15 cellular contexts compared by ENCODE assay signal in the genomic region with DNA sequence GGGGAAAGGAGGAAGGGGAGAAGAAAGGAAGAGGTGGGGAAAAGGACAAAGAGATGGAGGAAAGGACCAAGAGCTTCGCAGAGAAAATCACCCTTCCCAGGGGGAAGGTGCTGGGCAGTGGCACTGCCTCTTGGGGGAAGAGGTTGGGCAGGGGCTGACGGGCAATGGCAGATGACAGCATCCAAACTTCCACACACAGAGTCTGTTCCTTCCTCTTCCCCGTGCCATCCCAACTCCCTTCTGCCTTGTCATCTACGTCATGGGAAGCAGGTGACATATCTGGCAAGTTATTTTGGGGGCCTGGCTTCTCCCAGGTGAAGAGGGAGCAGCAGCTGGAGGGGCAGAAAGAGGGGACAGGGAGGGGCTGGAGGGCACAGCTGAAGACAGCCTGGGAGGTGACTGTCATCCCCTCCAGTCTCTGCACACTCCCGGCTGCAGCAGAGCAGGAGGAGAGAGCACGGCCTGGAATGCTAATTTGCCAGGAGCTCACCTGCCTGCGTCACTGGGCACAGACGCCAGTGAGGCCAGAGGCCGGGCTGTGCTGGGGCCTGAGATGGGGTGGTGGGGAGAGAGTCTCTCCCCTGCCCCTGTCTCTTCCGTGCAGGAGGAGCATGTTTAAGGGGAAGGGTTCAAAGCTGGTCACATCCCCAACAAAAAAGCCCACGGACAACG. TPM values are rescaled to one million over a fixed set of nuclear protein-coding genes. Genes with fewer than 3 reads are reported as not detected.
A peak's percentile ranks its signal among the peaks of the same experiment; 100 is the strongest.
DNase-seq lines count a peak whose midpoint lies in the region; ATAC-seq and TF ChIP-seq lines count a peak whose summit lies in the region.
"Had no signal": no experiment of that assay in that cellular context is flagged by ENCODE, and none has a peak within 500 bp of the region (broad histone marks: within the 10 kb centered on the region; RNA-seq: fewer than 3 reads in every experiment).

No MANE protein-coding gene starts in this region.

- no peak overlapping the region for H3K4me2 ChIP-seq in neuronal stem cell (ENCODE audit: insufficient read depth, low read length, poor library complexity, severe bottlenecking)

- intact Hi-C loops in CD14-positive monocyte (cut with micrococcal nuclease) = no loop called here

- no peak overlapping the region for H4K91ac ChIP-seq in neuronal stem cell (ENCODE audit: low read depth, low read length, poor library complexity)

- peak overlapping the region; percentile 39 for H3K14ac ChIP-seq in neuronal stem cell (ENCODE audit: low read length)

- H3K4me1 ChIP-seq in neuronal stem cell (ENCODE audit: control insufficient read depth in 2 of 2, insufficient read depth in 1 of 2, low read depth in 1 of 2, low read length in 2 of 2) = no peaks in the 10 kb centered on the region
- H3K4me1 ChIP-seq: pancreas had no signal

- no peaks in the 10 kb centered on the region for H3K9me3 ChIP-seq in neuronal stem cell (replicated peaks in 1 of 2; ENCODE audit: control insufficient read depth in 2 of 2, insufficient read depth in 1 of 2, low read depth in 1 of 2, low read length in 2 of 2)
- H3K9me3 ChIP-seq: pancreas, spleen had no signal

- H3K79me1 ChIP-seq in neuronal stem cell (ENCODE audit: low read depth, low read length) = peaks cover 3% of the 10 kb centered on the region

- no CpG with 5 or more reads among the region's 12 CpGs for WGBS in neuronal stem cell (ENCODE audit: extremely low coverage in 2 of 2, insufficient read length in 2 of 2, insufficient replicate concordance in 1 of 2), 2 donors

- H2AFZ ChIP-seq in neuronal stem cell (ENCODE audit: low read length) = no peak overlapping the region

- H3K4ac ChIP-seq in neuronal stem cell (ENCODE audit: low read length) = no peak overlapping the region

- no peak overlapping the region for H4K8ac ChIP-seq in neuronal stem cell (ENCODE audit: low read depth, low read length)

- no peaks in the 10 kb centered on the region for H3K9me3 Mint-ChIP-seq in CD14-positive monocyte
- no peaks in the 10 kb centered on the region for H3K9me3 Mint-ChIP-seq in central memory CD8-positive, alpha-beta T cell
- H3K9me3 Mint-ChIP-seq: mesothelial cell of epicardium had no signal

- H3K27ac ChIP-seq in neuronal stem cell (replicated peaks; ENCODE audit: low read length) = no peak overlapping the region
- H3K27ac ChIP-seq: brain microvascular endothelial cell, pancreas had no signal

- peaks cover 18 to 33% of the 10 kb centered on the region in 2 donors for H3K36me3 Mint-ChIP-seq in CD14-positive monocyte
- peaks cover 11% of the 10 kb centered on the region for H3K36me3 Mint-ChIP-seq in central memory CD8-positive, alpha-beta T cell (ENCODE audit: insufficient read depth)

- H2BK12ac ChIP-seq in neuronal stem cell (ENCODE audit: low read length) = peak overlapping the region; percentile 24

- H3K36me3 ChIP-seq in neuronal stem cell (replicated peaks in 1 of 2; ENCODE audit: control insufficient read depth in 2 of 2, insufficient read depth in 2 of 2, low read length in 2 of 2) = peaks cover 15 to 25% of the 10 kb centered on the region in 2 donors

- H3K9ac ChIP-seq in neuronal stem cell (ENCODE audit: low read depth, low read length, poor library complexity) = no peak overlapping the region

- no peak overlapping the region for H3K4me3 ChIP-seq in neuronal stem cell (ENCODE audit: low read length in 2 of 2)
- H3K4me3 ChIP-seq: pancreas had no signal

- ATAC-seq in GM18498 (IDR thresholded peaks at IDR 0.05; ENCODE audit: unreplicated experiment) (peak; percentile 26), GM19328 (IDR thresholded peaks at IDR 0.05; ENCODE audit: unreplicated experiment) (no peak)
- no peak for ATAC-seq in central memory CD8-positive, alpha-beta T cell (replicated peaks; ENCODE audit: extremely low read depth, poor library complexity, severe bottlenecking)

- H2BK15ac ChIP-seq in neuronal stem cell (ENCODE audit: low read length) = no peak overlapping the region

- H2BK5ac ChIP-seq in neuronal stem cell (ENCODE audit: low read length) = no peak overlapping the region

- no peak for TF ChIP-seq CTCF in CD14-positive monocyte (IDR thresholded peaks at IDR 0.05)

- peak overlapping the region; percentile 6 for H2BK120ac ChIP-seq in neuronal stem cell (ENCODE audit: low read depth, low read length)

- H3K18ac ChIP-seq in neuronal stem cell (ENCODE audit: low read length) = peak overlapping the region; percentile 31

- no peaks in the 10 kb centered on the region for H3K27me3 Mint-ChIP-seq in CD14-positive monocyte (ENCODE audit: low read depth in 3 of 3)
- H3K27me3 Mint-ChIP-seq in central memory CD8-positive, alpha-beta T cell = no peaks in the 10 kb centered on the region

- H3K27me3 ChIP-seq in neuronal stem cell (ENCODE audit: control insufficient read depth in 3 of 3, insufficient read depth in 3 of 3, low read depth in 1 of 3, low read length in 3 of 3) = no peaks in the 10 kb centered on the region
- H3K27me3 ChIP-seq: brain microvascular endothelial cell, pancreas, spleen had no signal

- H2AK5ac ChIP-seq in neuronal stem cell (ENCODE audit: low read depth, low read length) = peak overlapping the region; percentile 12

- peak overlapping the region; percentile 84 to 95 (median 90) for H3K27ac Mint-ChIP-seq in CD14-positive monocyte
- H3K27ac Mint-ChIP-seq in central memory CD8-positive, alpha-beta T cell (ENCODE audit: low read depth) = peak overlapping the region; percentile 4
- H3K27ac Mint-ChIP-seq: mesothelial cell of epicardium had no signal

- DNase-seq in CD14-positive monocyte (ENCODE audit: low spot score) = no peak
- DNase-seq in central memory CD8-positive, alpha-beta T cell (ENCODE audit: low spot score in 2 of 2) = no peak
- DNase-seq in neuronal stem cell (ENCODE audit: low spot score) = no peak
- DNase-seq in stimulated activated CD8-positive, alpha-beta memory T cell treated with anti-CD3 and anti-CD28 coated beads, Interleukin-4, amount 100 ng/mL, for 48 hours = no peak
- DNase-seq in T1000 (lab: John Stamatoyannopoulos, UW) = no peak
- DNase-seq: activated naive CD4-positive, alpha-beta T cell; brain microvascular endothelial cell; effector CD4-positive, alpha-beta T cell; IMR-90; SHP77 treated with DMSO at 0.1 percent for 48 hours; spleen had no signal

- peaks cover 26% of the 10 kb centered on the region for H3K4me1 Mint-ChIP-seq in CD14-positive monocyte
- peaks cover 25% of the 10 kb centered on the region for H3K4me1 Mint-ChIP-seq in central memory CD8-positive, alpha-beta T cell
- H3K4me1 Mint-ChIP-seq: mesothelial cell of epicardium had no signal

- peak overlapping the region; percentile 25 for H3K23ac ChIP-seq in neuronal stem cell (ENCODE audit: low read depth, low read length, poor library complexity)

- H3K4me3 Mint-ChIP-seq in CD14-positive monocyte = no peak overlapping the region
- H3K4me3 Mint-ChIP-seq in central memory CD8-positive, alpha-beta T cell = peak overlapping the region; percentile 1
- H3K4me3 Mint-ChIP-seq: mesothelial cell of epicardium had no signal

RNA-seq across cellular contexts. Expression of a gene that starts 43.9 kb away (rescaled TPM):
- polyA plus RNA-seq in CD14-positive monocyte = not detected
- polyA plus RNA-seq in neuronal stem cell (2013, experiment 1 of 2) = 3.1 TPM
- 3.7 TPM for polyA plus RNA-seq in neuronal stem cell (2013, experiment 2 of 2)
